2 cellular contexts compared by ENCODE assay signal in genomic region chr20:53743607-53744260, GRCh38.
TF ChIP-seq lines count a peak whose summit lies in the region.

No MANE protein-coding gene starts in this region.

TF ChIP-seq in IMR-90, 13 proteins besides CTCF, POLR2A, EP300 and RAD21 (continued from another document):
- TF ChIP-seq RFX5 (IDR thresholded peaks at IDR 0.05; ENCODE audit: low read depth, low read length) = no peak
- no peak for TF ChIP-seq BHLHE40 (IDR thresholded peaks at IDR 0.05; ENCODE audit: low read depth, low read length)
- no peak for TF ChIP-seq SMC3 (IDR thresholded peaks at IDR 0.05; ENCODE audit: low read depth, low read length)
- TF ChIP-seq MXI1 (IDR thresholded peaks at IDR 0.05; ENCODE audit: borderline replicate concordance, low read depth, low read length) = no peak
- no peak for TF ChIP-seq ELK1 (IDR thresholded peaks at IDR 0.05; ENCODE audit: borderline replicate concordance, low read depth, low read length)
- no peak for TF ChIP-seq RCOR1 (IDR thresholded peaks at IDR 0.05; ENCODE audit: insufficient replicate concordance, low read length)
- TF ChIP-seq MAZ (IDR thresholded peaks at IDR 0.05; ENCODE audit: borderline replicate concordance, low read depth, low read length) = no peak
- TF ChIP-seq USF2 (IDR thresholded peaks at IDR 0.05; ENCODE audit: low read depth, low read length) = no peak
- no peak for TF ChIP-seq NFE2L2 (IDR thresholded peaks at IDR 0.05; ENCODE audit: low read depth, low read length)
- TF ChIP-seq FOS (IDR thresholded peaks at IDR 0.05; ENCODE audit: low read depth, low read length) = no peak

TF ChIP-seq in SK-N-SH treated with all-trans-retinoic acid at 6 μM for 48 hours, 23 proteins besides CTCF, POLR2A, EP300 and RAD21 (continued from another document):
- TF ChIP-seq CREB5 (CRISPR knock-in tag; IDR thresholded peaks at IDR 0.05; ENCODE audit: low read depth) (no peak), ZNF8 (CRISPR knock-in tag; IDR thresholded peaks at IDR 0.05) (no peak), RARB (CRISPR knock-in tag; IDR thresholded peaks at IDR 0.05) (no peak)
